ENCODE assay signal across 24 cellular contexts in the genomic region with DNA sequence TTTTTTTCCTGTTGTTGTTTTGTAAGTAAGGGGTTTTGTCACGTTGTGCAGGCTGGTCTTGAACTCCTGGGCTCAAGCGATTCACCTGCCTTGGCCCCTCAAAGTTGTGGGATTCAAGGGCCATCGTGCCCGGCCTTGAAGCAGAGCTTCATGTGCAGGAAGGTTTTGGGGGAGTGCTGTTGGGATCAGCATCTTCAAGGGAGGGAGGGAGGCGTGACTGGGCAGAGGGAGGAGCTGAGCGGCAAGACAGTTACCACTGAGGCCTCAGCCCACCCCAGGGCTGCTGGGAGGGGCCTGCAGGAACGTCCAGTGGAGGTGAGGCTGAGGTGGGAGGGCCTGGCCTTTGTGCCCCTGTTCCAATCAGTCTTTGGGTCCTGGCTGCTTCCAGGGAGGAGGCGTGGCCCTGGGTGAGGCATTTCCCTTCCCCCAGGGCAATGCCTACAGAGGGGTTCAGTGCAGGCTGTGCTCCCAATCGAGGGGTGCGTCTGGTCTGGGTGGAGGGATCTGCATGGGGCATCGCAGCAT. TPM values are rescaled to one million over a fixed set of nuclear protein-coding genes. Genes with fewer than 3 reads are reported as not detected.
"Had no signal": no experiment of that assay in that cellular context is flagged by ENCODE, and none has a peak within 500 bp of the region (broad histone marks: within the 10 kb centered on the region; RNA-seq: fewer than 3 reads in every experiment).

No MANE protein-coding gene starts in this region.

- H3K9me3 ChIP-seq: esophagus muscularis mucosa, heart right ventricle, prostate gland had no signal

- H3K27ac Mint-ChIP-seq: activated naive CD8-positive, alpha-beta T cell; activated T-helper 1 cell treated with anti-CD3 and anti-CD28 coated beads, Interleukin-12 subunit alpha, Interleukin-12 subunit beta, Interleukin-2, Interleukin-4 antibody, amounts not matched to agents 30 ng/mL and 10 ng/mL and 1 ng/mL, durations not matched to agents 14 hours and 24 hours and 36 hours; dendritic cell treated with granulocyte-macrophage colony-stimulating factor and Interleukin-4, amounts not matched to agents 40 ng/mL and 50 ng/mL, for 4 days; T-cell had no signal

- H3K9me3 Mint-ChIP-seq: activated T-helper 1 cell treated with anti-CD3 and anti-CD28 coated beads, Interleukin-12 subunit alpha, Interleukin-12 subunit beta, Interleukin-2, Interleukin-4 antibody, amounts not matched to agents 30 ng/mL and 10 ng/mL and 1 ng/mL, durations not matched to agents 14 hours and 24 hours and 36 hours; dendritic cell treated with granulocyte-macrophage colony-stimulating factor and Interleukin-4, amounts not matched to agents 40 ng/mL and 50 ng/mL, for 4 days had no signal

- DNase-seq: activated CD4-positive, alpha-beta T cell treated with anti-CD3 and anti-CD28 coated beads, Interleukin-2, amount 50 U/mL, for 1 hour; activated gamma-delta T cell treated with Interleukin-2 at 50 U/mL for 16 hours; amniotic stem cell; effector CD8-positive, alpha-beta T cell; heart right ventricle; small intestine; stimulated activated CD4-positive, alpha-beta T cell treated with anti-CD3 and anti-CD28 coated beads, Interleukin-15, amount 100 ng/mL, for 24 hours; stimulated activated CD4-positive, alpha-beta T cell treated with anti-CD3 and anti-CD28 coated beads, Interleukin-2, amount 100 ng/mL, for 48 hours; T-cell had no signal

- H3K36me3 ChIP-seq: cardiac muscle cell, esophagus muscularis mucosa, gastroesophageal sphincter, heart right ventricle, prostate gland, thoracic aorta had no signal

- ATAC-seq: gastroesophageal sphincter, heart right ventricle, right cardiac atrium, T-cell had no signal

- H3K4me1 ChIP-seq: prostate gland had no signal

- H3K27ac ChIP-seq: cardiac muscle cell, esophagus muscularis mucosa, gastroesophageal sphincter, heart right ventricle, prostate gland, thoracic aorta had no signal

- H3K36me3 Mint-ChIP-seq: activated naive CD8-positive, alpha-beta T cell; T-cell had no signal

- H3K4me3 Mint-ChIP-seq: activated naive CD8-positive, alpha-beta T cell; activated T-helper 1 cell treated with anti-CD3 and anti-CD28 coated beads, Interleukin-12 subunit alpha, Interleukin-12 subunit beta, Interleukin-2, Interleukin-4 antibody, amounts not matched to agents 30 ng/mL and 10 ng/mL and 1 ng/mL, durations not matched to agents 14 hours and 24 hours and 36 hours; dendritic cell treated with granulocyte-macrophage colony-stimulating factor and Interleukin-4, amounts not matched to agents 40 ng/mL and 50 ng/mL, for 4 days; T-cell had no signal

- H3K4me3 ChIP-seq: cardiac muscle cell, esophagus muscularis mucosa, gastroesophageal sphincter, heart right ventricle, prostate gland, thoracic aorta had no signal

RNA-seq across cellular contexts. Expression of a gene that starts 21.4 kb away (rescaled TPM):
- total RNA-seq: activated T-helper 1 cell treated with anti-CD3 and anti-CD28 coated beads, Interleukin-12 subunit alpha, Interleukin-12 subunit beta, Interleukin-2, Interleukin-4 antibody, amounts not matched to agents 30 ng/mL and 10 ng/mL and 1 ng/mL, durations not matched to agents 14 hours and 24 hours and 36 hours; cardiac muscle cell; chondrocyte; endothelial cell of umbilical vein; esophagus muscularis mucosa; heart right ventricle; lung microvascular endothelial cell; osteoblast; prostate gland; right cardiac atrium; T-cell; thoracic aorta; ureter had no signal
- polyA plus RNA-seq: cardiac muscle cell, endothelial cell of umbilical vein, heart right ventricle, neural cell, right cardiac atrium, small intestine had no signal

RNA-seq across cellular contexts. Expression of a gene that starts 37.8 kb away (rescaled TPM):
- total RNA-seq: activated T-helper 1 cell treated with anti-CD3 and anti-CD28 coated beads, Interleukin-12 subunit alpha, Interleukin-12 subunit beta, Interleukin-2, Interleukin-4 antibody, amounts not matched to agents 30 ng/mL and 10 ng/mL and 1 ng/mL, durations not matched to agents 14 hours and 24 hours and 36 hours; cardiac muscle cell; chondrocyte; endothelial cell of umbilical vein; esophagus muscularis mucosa; heart right ventricle; lung microvascular endothelial cell; osteoblast; prostate gland; right cardiac atrium; T-cell; thoracic aorta; ureter had no signal
- polyA plus RNA-seq: cardiac muscle cell, endothelial cell of umbilical vein, heart right ventricle, neural cell, right cardiac atrium, small intestine had no signal
